Comparison of ENCODE assay signal across 2 cellular contexts in genomic region chr12:75438052-75438754, GRCh38.
TF ChIP-seq lines count a peak whose summit lies in the region.

No MANE protein-coding gene starts in this region.

TF ChIP-seq in H1, 55 proteins besides CTCF, POLR2A, EP300 and RAD21:
- TF ChIP-seq EGR1 (IDR thresholded peaks at IDR 0.05; ENCODE audit: borderline replicate concordance, low read depth, low read length), result no peak
- TF ChIP-seq HDAC2 (IDR thresholded peaks at IDR 0.05; ENCODE audit: borderline replicate concordance in 1 of 2, low read depth in 2 of 2, low read length in 2 of 2), result no peak
- TF ChIP-seq ATF3 (IDR thresholded peaks at IDR 0.05; ENCODE audit: insufficient read depth, low read depth, low read length), result no peak
- no peak for TF ChIP-seq TAF7 (optimal IDR thresholded peaks at IDR 0.05; ENCODE audit: borderline replicate concordance, low read depth, low read length)
- no peak for TF ChIP-seq NANOG (IDR thresholded peaks at IDR 0.05; ENCODE audit: insufficient read depth, low read depth, low read length, poor library complexity, severe bottlenecking)
- no peak for TF ChIP-seq RXRA (IDR thresholded peaks at IDR 0.05; ENCODE audit: insufficient read depth, low read depth, low read length)
- no peak for TF ChIP-seq BACH1 (IDR thresholded peaks at IDR 0.05; ENCODE audit: low read length)
- TF ChIP-seq SP4 (IDR thresholded peaks at IDR 0.05; ENCODE audit: low read length), result no peak
- no peak for TF ChIP-seq MAX (IDR thresholded peaks at IDR 0.05)
- TF ChIP-seq FOSL1 (IDR thresholded peaks at IDR 0.05; ENCODE audit: insufficient read depth, low read depth, low read length), result no peak
- TF ChIP-seq SP2 (IDR thresholded peaks at IDR 0.05; ENCODE audit: low read length), result no peak
- no peak for TF ChIP-seq BRCA1 (IDR thresholded peaks at IDR 0.05; ENCODE audit: low read depth, low read length)
- no peak for TF ChIP-seq ZNF274 (IDR thresholded peaks at IDR 0.05; ENCODE audit: borderline replicate concordance, extremely low read depth, low read length)
- TF ChIP-seq SIN3A (conservative IDR thresholded peaks at IDR 0.05 in 1 of 2, IDR thresholded peaks at IDR 0.05 in 1 of 2; ENCODE audit: low read depth in 1 of 2, low read length in 2 of 2), result no peak
- no peak for TF ChIP-seq USF2 (IDR thresholded peaks at IDR 0.05; ENCODE audit: low read length)
- TF ChIP-seq SAP30 (IDR thresholded peaks at IDR 0.05; ENCODE audit: insufficient read depth, insufficient replicate concordance, low read length), result no peak

TF ChIP-seq in SK-N-SH, 30 proteins besides CTCF, POLR2A, EP300 and RAD21:
- TF ChIP-seq CHD2 (IDR thresholded peaks at IDR 0.05; ENCODE audit: low read length, partially characterized antibody), result no peak
- no peak for TF ChIP-seq EZH2phosphoT487 (IDR thresholded peaks at IDR 0.05; ENCODE audit: borderline replicate concordance, low read depth)
- TF ChIP-seq PBX3 (IDR thresholded peaks at IDR 0.05), result no peak
- TF ChIP-seq SIN3A (IDR thresholded peaks at IDR 0.05; ENCODE audit: borderline replicate concordance, low read depth, low read length), result no peak
- no peak for TF ChIP-seq POLR2AphosphoS5 (IDR thresholded peaks at IDR 0.05; ENCODE audit: low read depth, low read length)
- TF ChIP-seq ELF1 (IDR thresholded peaks at IDR 0.05), result no peak
- TF ChIP-seq MXI1 (IDR thresholded peaks at IDR 0.05; ENCODE audit: low read depth, low read length), result no peak
- no peak for TF ChIP-seq MEF2A (IDR thresholded peaks at IDR 0.05; ENCODE audit: borderline replicate concordance, low read depth)
- no peak for TF ChIP-seq USF2 (IDR thresholded peaks at IDR 0.05; ENCODE audit: borderline replicate concordance, low read depth, low read length)
- no peak for TF ChIP-seq JUND (IDR thresholded peaks at IDR 0.05)
- TF ChIP-seq SMC3 (IDR thresholded peaks at IDR 0.05; ENCODE audit: low read depth, low read length), result no peak
- TF ChIP-seq NRF1 (IDR thresholded peaks at IDR 0.05; ENCODE audit: low read depth, low read length), result no peak
- TF ChIP-seq TAF1 (IDR thresholded peaks at IDR 0.05; ENCODE audit: borderline replicate concordance, low read depth, low read length), result no peak
- TF ChIP-seq TCF12 (IDR thresholded peaks at IDR 0.05), result no peak
- no peak for TF ChIP-seq RXRA (IDR thresholded peaks at IDR 0.05; ENCODE audit: borderline replicate concordance, low read depth)
